ENCODE assay signal across 12 cellular contexts in the genomic region with DNA sequence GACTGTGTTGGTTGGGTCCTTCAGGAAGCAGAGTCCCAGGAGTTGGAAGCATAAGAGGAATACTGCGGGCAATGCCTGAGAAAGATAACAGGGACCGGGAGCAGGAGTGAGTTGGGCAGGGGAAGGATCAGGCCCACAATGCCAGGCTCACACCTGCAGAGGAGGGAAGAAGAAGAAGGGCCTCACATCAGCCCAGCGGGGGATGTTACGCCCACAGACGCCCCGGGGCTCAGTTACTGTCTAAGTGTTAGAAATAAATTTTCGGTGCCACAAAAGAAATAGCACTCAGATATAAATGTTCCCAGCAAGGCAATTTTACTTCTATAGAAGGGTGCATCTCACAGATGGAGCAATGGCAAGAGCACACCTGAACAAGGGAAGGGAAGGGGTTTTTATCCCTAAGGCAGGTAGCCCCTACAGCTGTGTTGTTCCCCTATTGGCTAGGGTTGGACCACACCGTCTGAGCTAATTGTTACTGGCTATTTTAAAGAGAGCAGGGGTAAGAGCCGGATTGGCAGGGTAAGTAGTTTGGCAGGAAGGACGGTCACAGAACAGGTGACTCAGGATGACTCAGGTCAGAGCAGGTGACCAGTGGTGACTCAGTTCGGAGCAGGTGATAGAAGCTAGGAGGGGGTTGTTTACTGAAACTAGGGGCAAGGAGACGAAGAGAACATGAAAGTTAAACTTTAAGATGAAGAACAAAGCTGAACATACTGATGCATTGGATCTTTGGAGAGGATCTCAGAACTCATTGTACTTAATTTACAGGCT. TPM values are rescaled to one million over a fixed set of nuclear protein-coding genes. Genes with fewer than 3 reads are reported as not detected.
A peak's percentile ranks its signal among the peaks of the same experiment; 100 is the strongest.
DNase-seq lines count a peak whose midpoint lies in the region; ATAC-seq, FAIRE-seq and TF ChIP-seq lines count a peak whose summit lies in the region.
"Had no signal": no experiment of that assay in that cellular context is flagged by ENCODE, and none has a peak within 500 bp of the region (broad histone marks: within the 10 kb centered on the region; RNA-seq: fewer than 3 reads in every experiment).

A gene (plus strand): TSS at position 602 of the 771 bp plus-strand sequence. CDS start 2,787 bp downstream, outside the sequence.

- H3K79me2 ChIP-seq in K562 (ENCODE audit: control insufficient read depth, insufficient read depth, low read length): no peaks in the 10 kb centered on the region

- TF ChIP-seq CTCF in K562 (IDR thresholded peaks at IDR 0.05 in 2 of 3, conservative IDR thresholded peaks at IDR 0.05 in 1 of 3; ENCODE audit: insufficient read depth in 2 of 3, low read depth in 1 of 3, low read length in 3 of 3) (no peak), tibial nerve (IDR thresholded peaks at IDR 0.05) (no peak)

- FAIRE-seq in K562 (lab: Jason Lieb, UNC): no peak
- FAIRE-seq: G401.6 had no signal

- in situ Hi-C loops in K562 (cut with MboI): no loop called here

- H3K4me2 ChIP-seq in K562 (ENCODE audit: insufficient read depth, low read length): no peak within 1 kb of the TSS

- POLR2A ChIA-PET in K562 (lab: Yijun Ruan, JAX): interaction anchor here (0.6 to 0.9 kb wide), 6 partner anchors 11 to 155 kb away, joined by 3 read pairs; no protein-coding TSS in a partner anchor

- intact Hi-C loops in K562 (cut with micrococcal nuclease): loop anchor here (10.0 kb wide), 1 partner anchor 676 kb away; no protein-coding TSS in a partner anchor

- H3K4me1 Mint-ChIP-seq in activated T-cell treated with anti-CD3 and anti-CD28 coated beads, Interleukin-2, amount 50 U/mL, for 4 hours (ENCODE audit: low read depth): peaks cover 32% of the 10 kb centered on the region

- H3K4me1 ChIP-seq in K562 (replicated peaks in 1 of 2; ENCODE audit: control insufficient read depth in 2 of 2, insufficient read depth in 2 of 2, low read length in 2 of 2) (peaks cover 43 to 54% of the 10 kb centered on the region in 2 experiments), tibial nerve (peaks cover 0 to 27% (median 4%) of the 10 kb centered on the region in 4 donors)

- no peak within 1 kb of the TSS for H2AFZ ChIP-seq in K562 (ENCODE audit: low read depth, low read length)

- no peak within 1 kb of the TSS for H3K9ac ChIP-seq in K562 (ENCODE audit: insufficient read depth in 1 of 2, low read depth in 2 of 2, low read length in 2 of 2)

- no peak for DNase-seq in activated T-cell treated with anti-CD3 and anti-CD28 coated beads, Interleukin-2, amount 50 U/mL, for 4 hours
- no peak for DNase-seq in activated T-cell treated with anti-CD3 and anti-CD28 coated beads, Interleukin-2, amount 50 U/mL, for 1 hour
- no peak for DNase-seq in K562 (ENCODE audit: extremely low read depth in 1 of 4, low spot score in 3 of 4)
- DNase-seq in islet precursor cell: peak; percentile 93
- DNase-seq in tibial nerve (ENCODE audit: low spot score in 2 of 2): no peak
- no peak for DNase-seq in NOMO-1 treated with DMSO at 0.1 percent for 48 hours (lab: John Stamatoyannopoulos, UW; ENCODE audit: unreplicated experiment)
- no peak for DNase-seq in activated CD4-positive, CD25-positive, alpha-beta regulatory T cell (lab: John Stamatoyannopoulos, UW)
- DNase-seq in middle frontal gyrus (ENCODE audit: extremely low spot score, low spot score): no peak
- DNase-seq: NCI-H2171 treated with DMSO at 0.1 percent for 48 hours had no signal

- peak within 1 kb of the TSS; percentile 13 for H3K4me3 Mint-ChIP-seq in activated T-cell treated with anti-CD3 and anti-CD28 coated beads, Interleukin-2, amount 50 U/mL, for 4 hours

- H3K27me3 ChIP-seq in K562 (ENCODE audit: control insufficient read depth in 2 of 2, insufficient read depth in 2 of 2, low read length in 2 of 2) (no peaks in the 10 kb centered on the region), tibial nerve (peaks cover 0 to 35% of the 10 kb centered on the region in 2 donors)

- H3K27me3 Mint-ChIP-seq in activated T-cell treated with anti-CD3 and anti-CD28 coated beads, Interleukin-2, amount 50 U/mL, for 4 hours (ENCODE audit: low read depth): peaks cover 2% of the 10 kb centered on the region

- TF ChIP-seq RAD21 in K562 (CRISPR knock-in tag; conservative IDR thresholded peaks at IDR 0.05 in 1 of 2, IDR thresholded peaks at IDR 0.05 in 1 of 2): no peak

- peaks cover 4% of the 10 kb centered on the region for H3K36me3 Mint-ChIP-seq in activated T-cell treated with anti-CD3 and anti-CD28 coated beads, Interleukin-2, amount 50 U/mL, for 4 hours (ENCODE audit: insufficient read depth)

- H4K20me1 ChIP-seq in K562 (replicated peaks; ENCODE audit: control insufficient read depth, insufficient read depth, low read length): peaks cover 5% of the 10 kb centered on the region; the same call in 1 of the 2 replicates

- ATAC-seq in activated T-cell treated with anti-CD3 and anti-CD28 coated beads, Interleukin-2, amount 50 U/mL, for 4 hours: no peak
- no peak for ATAC-seq in K562
- ATAC-seq: naive thymus-derived CD8-positive, alpha-beta T cell had no signal

- no peak for TF ChIP-seq EP300 in K562 (IDR thresholded peaks at IDR 0.05; ENCODE audit: low read length)
- no peak for TF ChIP-seq EP300 in tibial nerve (IDR thresholded peaks at IDR 0.05)

- no peak within 1 kb of the TSS for H3K27ac ChIP-seq in K562 (ENCODE audit: extremely low read depth, low read depth, low read length)
- no peak within 1 kb of the TSS for H3K27ac ChIP-seq in tibial nerve

- H3K9me3 Mint-ChIP-seq in activated T-cell treated with anti-CD3 and anti-CD28 coated beads, Interleukin-2, amount 50 U/mL, for 4 hours: peaks cover 19% of the 10 kb centered on the region

- WGBS in K562 (ENCODE audit: insufficient coverage, low coverage, missing lambda C conversion rate): 60% methylated on average over 12 of the region's 12 CpGs
- 81 to 88% methylated on average over 12 of the region's 12 CpGs for WGBS in tibial nerve, 2 donors

- H3K36me3 ChIP-seq in K562 (ENCODE audit: control insufficient read depth, insufficient read depth, low read length): no peaks in the 10 kb centered on the region
- H3K36me3 ChIP-seq in tibial nerve: no peaks in the 10 kb centered on the region

- H3K4me3 ChIP-seq in K562: no peak within 1 kb of the TSS
- no peak within 1 kb of the TSS for H3K4me3 ChIP-seq in tibial nerve

- H3K9me1 ChIP-seq in K562 (ENCODE audit: control insufficient read depth, insufficient read depth, low read length): no peaks in the 10 kb centered on the region

- CTCF ChIA-PET in K562 (lab: Yijun Ruan, JAX; ENCODE audit: low intra/inter-chr PET ratio): interaction anchor here (0.7 to 1.2 kb wide), 3 partner anchors 16 to 336 kb away, joined by 3 read pairs; no protein-coding TSS in a partner anchor

- no TSS peak for BruUV-seq in K562 (replicated peaks; lab: Mats Ljungman, UMichigan)

- H3K9me3 ChIP-seq in K562 (replicated peaks; ENCODE audit: control insufficient read depth, insufficient read depth, low read depth, low read length): no peaks in the 10 kb centered on the region; the same call in 1 of the 2 replicates
- peaks cover 0 to 5% (median 0%) of the 10 kb centered on the region in 4 donors for H3K9me3 ChIP-seq in tibial nerve

- TF ChIP-seq POLR2A in K562 (conservative IDR thresholded peaks at IDR 0.05): no peak
- TF ChIP-seq POLR2A in tibial nerve (IDR thresholded peaks at IDR 0.05): no peak

TF ChIP-seq in K562, 482 proteins besides CTCF, POLR2A, EP300 and RAD21 (continues in another document):
- TF ChIP-seq EZH2 (IDR thresholded peaks at IDR 0.05; ENCODE audit: borderline replicate concordance, low read depth, low read length): no peak
- peak; percentile 68 for TF ChIP-seq ZEB2 (IDR thresholded peaks at IDR 0.05)
- peak; percentile 82 to 85; a peak in 3 of 4 replicates for TF ChIP-seq TRIM24 (IDR thresholded peaks at IDR 0.05)
- no peak for TF ChIP-seq PHF8 (IDR thresholded peaks at IDR 0.05; ENCODE audit: borderline replicate concordance, low read length)
- peak; percentile 61; the same call in 1 of the 2 replicates for TF ChIP-seq ZNF184 (CRISPR knock-in tag; IDR thresholded peaks at IDR 0.05)
- peak; percentile 97 for TF ChIP-seq TRIM28 (IDR thresholded peaks at IDR 0.05)
- TF ChIP-seq CBX5 (IDR thresholded peaks at IDR 0.05; ENCODE audit: borderline replicate concordance, low read depth): peak; percentile 98
- TF ChIP-seq ZNF324 (CRISPR knock-in tag; IDR thresholded peaks at IDR 0.05): no peak
- TF ChIP-seq CBX3 (IDR thresholded peaks at IDR 0.05; ENCODE audit: borderline replicate concordance in 1 of 2, low read length in 2 of 2): peak in 1 of 2 experiments; percentile 99; a peak in 2 of 3 replicates

RNA-seq across cellular contexts. Expression of the gene that starts here (rescaled TPM):
- 1 to 10 TPM; 5.3 to 9.2 (median 8.2) TPM for total RNA-seq in activated T-cell treated with anti-CD3 and anti-CD28 coated beads, Interleukin-2, amount 50 U/mL, for 4 hours
- total RNA-seq in K562 (2011; cell fraction: chromatin; rRNA removed; ENCODE audit: low replicate concordance): 17.7 and 69.8 TPM in 2 replicates
- 82.0 and 87.6 TPM in 2 replicates for total RNA-seq in K562 (2011; cell fraction: nucleolus; rRNA removed)
- total RNA-seq in K562 (2011; cell fraction: nucleoplasm; rRNA removed): 40.3 and 46.6 TPM in 2 replicates
- total RNA-seq in K562 (2014; rRNA removed): 121 and 170 TPM in 2 replicates
- 3.1 and 4.3 TPM in 2 replicates for total RNA-seq in K562 (2014; rRNA removed; fragmentation: Illumina TruSeq; extraction: Trizol)
- 43.2 and 45.8 TPM in 2 replicates for total RNA-seq in K562 (2015; rRNA removed; fragmentation: Illumina TruSeq; extraction: Trizol)
- 111 and 124 TPM in 2 replicates for total RNA-seq in K562 (2021)
- 23.6 and 47.3 TPM in 2 replicates for polyA plus RNA-seq in K562 (2011; rRNA removed)
- polyA plus RNA-seq in K562 (2011; cell fraction: cytosol; rRNA removed): 58.9 and 221 TPM in 2 replicates
- 50.4 and 106 TPM in 2 replicates for polyA plus RNA-seq in K562 (2011; cell fraction: nucleus; rRNA removed)
- polyA plus RNA-seq in K562 (2012): 87.2 and 107 TPM in 2 replicates
- 23.6 and 88.1 TPM in 2 replicates for polyA plus RNA-seq in K562 (2014; fragmentation: Illumina TruSeq; extraction: Trizol)
- polyA plus RNA-seq in K562 (2014; fragmentation: Nextera tagmentation; extraction: Ambion mirVana): 1 to 10 TPM; 1.1 to 2.9 TPM
- 102 and 118 TPM in 2 replicates for polyA plus RNA-seq in K562 (2014; rRNA removed)
- polyA minus RNA-seq in K562 (2011; rRNA and poly(A)+ RNA removed): 11.7 and 21.2 TPM in 2 replicates
- 65.3 and 77.5 TPM in 2 replicates for polyA minus RNA-seq in K562 (2011; cell fraction: cytosol; rRNA and poly(A)+ RNA removed)
- polyA minus RNA-seq in K562 (2011; cell fraction: nucleus; rRNA and poly(A)+ RNA removed): 35.9 and 37.0 TPM in 2 replicates
- 10 to 100 TPM; 20.3 to 38.1 (median 23.8) TPM for total RNA-seq in tibial nerve
- total RNA-seq: M059J had no signal
